8 cellular contexts compared by ENCODE assay signal in the genomic region with DNA sequence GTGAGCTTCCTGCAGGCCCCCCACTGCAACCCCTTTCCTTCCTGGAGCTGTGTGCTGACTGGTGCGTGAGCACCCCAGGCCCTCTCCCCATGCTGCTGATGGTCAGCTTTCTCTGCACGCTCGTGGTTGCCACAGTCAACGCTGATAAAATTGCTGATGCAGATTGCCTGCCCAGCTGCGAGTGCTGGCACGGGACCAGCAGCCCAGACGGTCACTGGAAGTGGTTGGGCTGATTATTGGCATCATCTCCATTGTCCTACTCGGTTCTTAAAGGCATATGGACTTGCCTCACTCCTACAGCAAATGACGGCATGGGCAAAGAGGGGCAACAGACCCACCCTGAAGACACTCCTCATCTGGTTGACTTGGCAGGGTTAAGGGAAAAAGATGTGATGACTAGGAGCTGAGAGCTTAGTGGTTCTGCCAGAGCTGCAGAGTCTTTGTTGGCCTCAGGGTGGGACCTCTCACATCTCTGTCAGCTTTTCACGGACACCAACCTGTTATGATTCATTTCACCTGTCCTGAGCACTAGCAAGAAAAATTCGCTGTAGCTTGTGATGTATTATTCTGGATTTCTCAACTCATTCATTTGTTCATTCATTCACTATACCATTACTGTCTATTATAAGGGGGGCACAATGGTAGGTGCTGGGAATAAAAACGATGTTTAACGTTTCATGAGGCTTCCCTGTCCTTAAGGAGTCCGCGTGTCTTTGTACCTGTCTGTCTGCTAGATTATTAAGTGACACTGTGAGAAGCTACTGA.
A peak's percentile ranks its signal among the peaks of the same experiment; 100 is the strongest.
DNase-seq lines count a peak whose midpoint lies in the region; ATAC-seq and TF ChIP-seq lines count a peak whose summit lies in the region.

No MANE protein-coding gene starts in this region.

- TF ChIP-seq CTCF in fibroblast of pulmonary artery (IDR thresholded peaks at IDR 0.05; ENCODE audit: low read length, missing control alignments): peak; percentile 2

- no peak overlapping the region for H3K4me3 ChIP-seq in fibroblast of pulmonary artery (replicated peaks; ENCODE audit: low read depth, low read length)

- peak; percentile 24 for DNase-seq in stimulated activated CD4-positive, alpha-beta T cell treated with anti-CD3 and anti-CD28 coated beads, Interleukin-1b, Interleukin-23, amount 100 ng/mL, for 48 hours
- no peak for DNase-seq in stimulated activated CD4-positive, alpha-beta T cell treated with anti-CD3 and anti-CD28 coated beads, Interleukin-2, amount 100 ng/mL, for 48 hours
- DNase-seq in SW 1271 (lab: John Stamatoyannopoulos, UW) (peak; percentile 73 to 82), fibroblast of pulmonary artery (ENCODE audit: low read depth) (peak; percentile 95), pons (ENCODE audit: low spot score) (peak; percentile 80)

- ATAC-seq in HG03159 (IDR thresholded peaks at IDR 0.05; ENCODE audit: unreplicated experiment) (no peak), GM21723 (IDR thresholded peaks at IDR 0.05; ENCODE audit: unreplicated experiment) (no peak), GM21515 (IDR thresholded peaks at IDR 0.05; ENCODE audit: unreplicated experiment) (no peak)

Comparison
In these comparisons a context has a peak if more than half of its experiments do, and no peak if none do; other contexts are left out.
1. DNase-seq: peak in stimulated activated CD4-positive, alpha-beta T cell treated with anti-CD3 and anti-CD28 coated beads, Interleukin-1b, Interleukin-23, amount 100 ng/mL, for 48 hours (single experiment), SW 1271 (2 of 2), fibroblast of pulmonary artery (single experiment) and pons (single experiment); none in stimulated activated CD4-positive, alpha-beta T cell treated with anti-CD3 and anti-CD28 coated beads, Interleukin-2, amount 100 ng/mL, for 48 hours (0 of 2).